In the genomic region with DNA sequence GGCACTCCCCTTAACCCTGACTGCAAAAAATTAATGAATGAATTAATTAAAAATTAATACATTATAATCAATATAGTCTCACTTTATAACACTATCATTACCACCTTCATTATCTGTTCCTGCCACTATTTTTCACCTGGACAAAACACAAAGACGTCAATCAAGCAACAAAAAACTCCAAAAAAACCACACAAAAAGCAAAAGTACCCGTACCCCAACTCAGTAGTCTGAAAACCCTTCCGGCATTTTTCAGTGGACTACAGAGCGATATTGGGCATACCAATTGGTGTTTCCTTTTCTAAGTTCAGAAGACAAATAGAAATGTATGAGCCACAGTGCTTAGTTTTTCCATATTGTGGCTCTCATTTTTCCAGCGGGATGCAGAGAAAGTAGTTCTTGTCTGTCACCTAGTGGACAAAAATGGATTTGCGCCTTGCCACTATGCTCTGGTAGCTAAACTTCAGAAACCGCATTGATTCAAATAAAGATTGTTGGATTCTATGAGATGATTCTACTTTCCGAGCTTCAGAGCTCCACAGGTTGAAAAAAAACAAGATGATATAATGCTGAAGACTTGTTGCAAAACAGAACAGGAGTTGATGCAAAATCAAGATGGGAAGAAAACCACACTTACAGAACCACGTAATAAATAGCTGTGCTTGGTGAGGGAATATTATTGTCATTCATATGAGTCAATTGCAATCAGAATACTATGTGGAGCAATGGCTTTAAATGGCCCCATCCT, we compare ENCODE assay signal across 8 cellular contexts. TPM values are rescaled to one million over a fixed set of nuclear protein-coding genes. Genes with fewer than 3 reads are reported as not detected.
A peak's percentile ranks its signal among the peaks of the same experiment; 100 is the strongest.
DNase-seq lines count a peak whose midpoint lies in the region; ATAC-seq and TF ChIP-seq lines count a peak whose summit lies in the region.

No MANE protein-coding gene starts in this region.

- TF ChIP-seq CTCF in WTC11 (IDR thresholded peaks at IDR 0.05): peak; percentile 93

- peaks cover 35% of the 10 kb centered on the region for H3K4me1 Mint-ChIP-seq in WTC11

- intact Hi-C loops in left colon (cut with DNase I, micrococcal nuclease): loop anchor here in 1 of 2 donors (2.0 kb wide), 1 partner anchor 214 kb away; no protein-coding TSS in a partner anchor

- CTCF ChIA-PET in WTC11 (lab: Charles Lee): interaction anchor here (0.6 to 3.8 kb wide), 60 partner anchors 10 to 673 kb away, joined by 3 to 36 read pairs (median 4); no protein-coding TSS in a partner anchor

- POLR2A ChIA-PET in WTC11 (lab: Charles Lee): interaction anchor here (1.2 kb wide), 1 partner anchor 51 kb away, joined by 3 read pairs; no protein-coding TSS in a partner anchor

- peak overlapping the region; percentile 22; the same call in 1 of the 2 replicates for H3K27ac Mint-ChIP-seq in WTC11

- H3K27ac ChIP-seq in caudate nucleus (ENCODE audit: low read depth, low read length): no peak overlapping the region

- ATAC-seq in HG02678 (IDR thresholded peaks at IDR 0.05; ENCODE audit: unreplicated experiment): peak; percentile 54
- ATAC-seq in WTC11: no peak; the same call in 1 of the 2 replicates
- ATAC-seq in left colon: peak; percentile 62
- ATAC-seq in GM21717 (IDR thresholded peaks at IDR 0.05; ENCODE audit: unreplicated experiment): no peak

- no peaks in the 10 kb centered on the region for H3K9me3 Mint-ChIP-seq in WTC11

- H3K36me3 Mint-ChIP-seq in WTC11: no peaks in the 10 kb centered on the region

- peak; percentile 87 for DNase-seq in EL
- DNase-seq in NCI-H2171 (lab: John Stamatoyannopoulos, UW): peak; percentile 19
- DNase-seq in WTC11 (ENCODE audit: low spot score): peak; percentile 52
- DNase-seq in caudate nucleus (lab: John Stamatoyannopoulos, UW): peak in 37 of 61 donors; percentile 1 to 79 (median 17)
- peak in 1 of 2 donors; percentile 67 for DNase-seq in left colon
- peak; percentile 81 for DNase-seq in stimulated activated CD4-positive, alpha-beta T cell treated with anti-CD3 and anti-CD28 coated beads, Interleukin-4, amount 100 ng/mL, for 24 hours

- H3K4me3 Mint-ChIP-seq in WTC11: peak overlapping the region; percentile 33; the same call in 1 of the 2 replicates

- H3K27me3 Mint-ChIP-seq in WTC11 (ENCODE audit: low read depth): no peaks in the 10 kb centered on the region

TF ChIP-seq in WTC11, 78 proteins besides CTCF, POLR2A, EP300 and RAD21:
- TF ChIP-seq IRF2 (CRISPR knock-in tag; IDR thresholded peaks at IDR 0.05; ENCODE audit: borderline replicate concordance, low read depth) (no peak), RORB (CRISPR knock-in tag; IDR thresholded peaks at IDR 0.05) (no peak), TCF7 (CRISPR knock-in tag; IDR thresholded peaks at IDR 0.05; ENCODE audit: low read depth) (no peak), ZNF317 (CRISPR knock-in tag; IDR thresholded peaks at IDR 0.05; ENCODE audit: borderline replicate concordance, low read depth) (no peak), ZNF219 (CRISPR knock-in tag; IDR thresholded peaks at IDR 0.05; ENCODE audit: borderline replicate concordance) (no peak), MXD4 (CRISPR knock-in tag; IDR thresholded peaks at IDR 0.05; ENCODE audit: borderline replicate concordance) (no peak), ELF4 (CRISPR knock-in tag; IDR thresholded peaks at IDR 0.05; ENCODE audit: low read depth) (no peak), CREB1 (CRISPR knock-in tag; IDR thresholded peaks at IDR 0.05) (no peak), CBFB (CRISPR knock-in tag; IDR thresholded peaks at IDR 0.05; ENCODE audit: low read depth) (no peak)
- TF ChIP-seq, protein P1, sequence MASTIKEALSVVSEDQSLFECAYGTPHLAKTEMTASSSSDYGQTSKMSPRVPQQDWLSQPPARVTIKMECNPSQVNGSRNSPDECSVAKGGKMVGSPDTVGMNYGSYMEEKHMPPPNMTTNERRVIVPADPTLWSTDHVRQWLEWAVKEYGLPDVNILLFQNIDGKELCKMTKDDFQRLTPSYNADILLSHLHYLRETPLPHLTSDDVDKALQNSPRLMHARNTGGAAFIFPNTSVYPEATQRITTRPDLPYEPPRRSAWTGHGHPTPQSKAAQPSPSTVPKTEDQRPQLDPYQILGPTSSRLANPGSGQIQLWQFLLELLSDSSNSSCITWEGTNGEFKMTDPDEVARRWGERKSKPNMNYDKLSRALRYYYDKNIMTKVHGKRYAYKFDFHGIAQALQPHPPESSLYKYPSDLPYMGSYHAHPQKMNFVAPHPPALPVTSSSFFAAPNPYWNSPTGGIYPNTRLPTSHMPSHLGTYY (CRISPR knock-in tag; IDR thresholded peaks at IDR 0.05): no peak
- TF ChIP-seq, protein P2, sequence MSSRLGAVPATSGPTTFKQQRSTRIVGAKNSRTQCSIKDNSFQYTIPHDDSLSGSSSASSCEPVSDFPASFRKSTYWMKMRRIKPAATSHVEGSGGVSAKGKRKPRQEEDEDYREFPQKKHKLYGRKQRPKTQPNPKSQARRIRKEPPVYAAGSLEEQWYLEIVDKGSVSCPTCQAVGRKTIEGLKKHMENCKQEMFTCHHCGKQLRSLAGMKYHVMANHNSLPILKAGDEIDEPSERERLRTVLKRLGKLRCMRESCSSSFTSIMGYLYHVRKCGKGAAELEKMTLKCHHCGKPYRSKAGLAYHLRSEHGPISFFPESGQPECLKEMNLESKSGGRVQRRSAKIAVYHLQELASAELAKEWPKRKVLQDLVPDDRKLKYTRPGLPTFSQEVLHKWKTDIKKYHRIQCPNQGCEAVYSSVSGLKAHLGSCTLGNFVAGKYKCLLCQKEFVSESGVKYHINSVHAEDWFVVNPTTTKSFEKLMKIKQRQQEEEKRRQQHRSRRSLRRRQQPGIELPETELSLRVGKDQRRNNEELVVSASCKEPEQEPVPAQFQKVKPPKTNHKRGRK (CRISPR knock-in tag; IDR thresholded peaks at IDR 0.05; ENCODE audit: borderline replicate concordance): no peak
- TF ChIP-seq, protein P3, sequence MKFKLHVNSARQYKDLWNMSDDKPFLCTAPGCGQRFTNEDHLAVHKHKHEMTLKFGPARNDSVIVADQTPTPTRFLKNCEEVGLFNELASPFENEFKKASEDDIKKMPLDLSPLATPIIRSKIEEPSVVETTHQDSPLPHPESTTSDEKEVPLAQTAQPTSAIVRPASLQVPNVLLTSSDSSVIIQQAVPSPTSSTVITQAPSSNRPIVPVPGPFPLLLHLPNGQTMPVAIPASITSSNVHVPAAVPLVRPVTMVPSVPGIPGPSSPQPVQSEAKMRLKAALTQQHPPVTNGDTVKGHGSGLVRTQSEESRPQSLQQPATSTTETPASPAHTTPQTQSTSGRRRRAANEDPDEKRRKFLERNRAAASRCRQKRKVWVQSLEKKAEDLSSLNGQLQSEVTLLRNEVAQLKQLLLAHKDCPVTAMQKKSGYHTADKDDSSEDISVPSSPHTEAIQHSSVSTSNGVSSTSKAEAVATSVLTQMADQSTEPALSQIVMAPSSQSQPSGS (CRISPR knock-in tag; IDR thresholded peaks at IDR 0.05; ENCODE audit: borderline replicate concordance, low read depth): no peak
- TF ChIP-seq, protein P4, sequence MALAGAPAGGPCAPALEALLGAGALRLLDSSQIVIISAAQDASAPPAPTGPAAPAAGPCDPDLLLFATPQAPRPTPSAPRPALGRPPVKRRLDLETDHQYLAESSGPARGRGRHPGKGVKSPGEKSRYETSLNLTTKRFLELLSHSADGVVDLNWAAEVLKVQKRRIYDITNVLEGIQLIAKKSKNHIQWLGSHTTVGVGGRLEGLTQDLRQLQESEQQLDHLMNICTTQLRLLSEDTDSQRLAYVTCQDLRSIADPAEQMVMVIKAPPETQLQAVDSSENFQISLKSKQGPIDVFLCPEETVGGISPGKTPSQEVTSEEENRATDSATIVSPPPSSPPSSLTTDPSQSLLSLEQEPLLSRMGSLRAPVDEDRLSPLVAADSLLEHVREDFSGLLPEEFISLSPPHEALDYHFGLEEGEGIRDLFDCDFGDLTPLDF (CRISPR knock-in tag; IDR thresholded peaks at IDR 0.05): no peak
- TF ChIP-seq, protein P5, sequence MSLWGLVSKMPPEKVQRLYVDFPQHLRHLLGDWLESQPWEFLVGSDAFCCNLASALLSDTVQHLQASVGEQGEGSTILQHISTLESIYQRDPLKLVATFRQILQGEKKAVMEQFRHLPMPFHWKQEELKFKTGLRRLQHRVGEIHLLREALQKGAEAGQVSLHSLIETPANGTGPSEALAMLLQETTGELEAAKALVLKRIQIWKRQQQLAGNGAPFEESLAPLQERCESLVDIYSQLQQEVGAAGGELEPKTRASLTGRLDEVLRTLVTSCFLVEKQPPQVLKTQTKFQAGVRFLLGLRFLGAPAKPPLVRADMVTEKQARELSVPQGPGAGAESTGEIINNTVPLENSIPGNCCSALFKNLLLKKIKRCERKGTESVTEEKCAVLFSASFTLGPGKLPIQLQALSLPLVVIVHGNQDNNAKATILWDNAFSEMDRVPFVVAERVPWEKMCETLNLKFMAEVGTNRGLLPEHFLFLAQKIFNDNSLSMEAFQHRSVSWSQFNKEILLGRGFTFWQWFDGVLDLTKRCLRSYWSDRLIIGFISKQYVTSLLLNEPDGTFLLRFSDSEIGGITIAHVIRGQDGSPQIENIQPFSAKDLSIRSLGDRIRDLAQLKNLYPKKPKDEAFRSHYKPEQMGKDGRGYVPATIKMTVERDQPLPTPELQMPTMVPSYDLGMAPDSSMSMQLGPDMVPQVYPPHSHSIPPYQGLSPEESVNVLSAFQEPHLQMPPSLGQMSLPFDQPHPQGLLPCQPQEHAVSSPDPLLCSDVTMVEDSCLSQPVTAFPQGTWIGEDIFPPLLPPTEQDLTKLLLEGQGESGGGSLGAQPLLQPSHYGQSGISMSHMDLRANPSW (CRISPR knock-in tag; conservative IDR thresholded peaks at IDR 0.05; ENCODE audit: low read depth): no peak
TF ChIP-seq in WTC11: peak in this region for 0.

RNA-seq across cellular contexts. Expression of a gene that starts 50.6 kb away (rescaled TPM):
- total RNA-seq in WTC11 (2021) (317 to 344 TPM (median 321 TPM) in 3 replicates), left colon (100 to 1,000 TPM; 303 to 331 TPM)

Comparison
In these comparisons a context has a peak if more than half of its experiments do, and no peak if none do; other contexts are left out.
1. ATAC-seq: peak in HG02678 (single experiment) and left colon (single experiment); none in WTC11 (single experiment) and GM21717 (single experiment).